ENCODE assay signal across 8 cellular contexts in the genomic region with DNA sequence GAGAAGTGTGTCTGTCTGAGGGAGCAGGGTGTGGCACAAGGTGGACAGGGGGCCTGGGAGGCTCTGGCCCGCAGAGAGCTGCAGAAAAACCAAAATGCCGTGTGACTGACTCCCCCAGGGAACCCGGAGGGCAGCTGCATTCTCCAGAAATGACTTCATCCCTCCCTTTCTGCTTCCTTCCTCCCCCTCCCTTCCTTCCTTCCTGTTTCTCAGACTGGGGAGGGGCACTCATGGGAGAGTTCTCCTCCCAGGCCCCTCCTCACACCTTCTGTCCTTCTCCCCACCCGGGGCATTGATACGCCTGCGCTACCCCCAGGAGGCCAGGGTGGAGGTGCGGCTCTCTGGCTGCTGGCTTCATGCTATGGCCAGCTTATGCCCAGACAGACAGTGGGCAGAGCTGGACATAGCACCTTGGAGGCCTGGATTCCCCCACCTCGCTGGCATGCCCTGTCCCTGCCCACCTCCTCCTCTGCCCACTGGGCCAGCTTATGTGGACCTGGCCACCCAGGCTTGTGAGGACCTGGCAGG. TPM values are rescaled to one million over a fixed set of nuclear protein-coding genes. Genes with fewer than 3 reads are reported as not detected.
DNase-seq lines count a peak whose midpoint lies in the region; ATAC-seq and TF ChIP-seq lines count a peak whose summit lies in the region.

No MANE protein-coding gene starts in this region.

- 50 to 54% methylated on average over 8 of the region's 8 CpGs for WGBS in ectodermal cell, 2 experiments

- no peaks in the 10 kb centered on the region for H3K36me3 ChIP-seq in PC-9 (ENCODE audit: low read depth)
- no peaks in the 10 kb centered on the region for H3K36me3 ChIP-seq in ectodermal cell (ENCODE audit: control insufficient read depth, insufficient read depth, low read length)
- H3K36me3 ChIP-seq in mucosa of stomach (ENCODE audit: control insufficient read depth, insufficient read depth, low read length): no peaks in the 10 kb centered on the region

- H3K27ac ChIP-seq in PC-9 (peak overlapping the region; percentile 74), ectodermal cell (ENCODE audit: insufficient read depth, low read depth, low read length, poor library complexity, severe bottlenecking) (peak overlapping the region; percentile 23)

- H3K27me3 ChIP-seq in PC-9 (ENCODE audit: insufficient read depth, low read depth) (no peaks in the 10 kb centered on the region), ectodermal cell (ENCODE audit: control insufficient read depth, insufficient read depth, low read length, poor library complexity, severe bottlenecking) (no peaks in the 10 kb centered on the region), mucosa of stomach (ENCODE audit: control insufficient read depth, insufficient read depth, low read length) (no peaks in the 10 kb centered on the region)

- H3K9ac ChIP-seq in mucosa of stomach (ENCODE audit: low read length): peak overlapping the region; percentile 39

- peak; percentile 13 for DNase-seq in GF-D8 (lab: John Stamatoyannopoulos, UW)
- peak; percentile 80 to 83 for DNase-seq in PC-9
- no peak for DNase-seq in HuH-7 (ENCODE audit: low spot score)
- no peak for DNase-seq in NCI-H1694 (lab: John Stamatoyannopoulos, UW)
- no peak for DNase-seq in NCI-H2171 treated with DMSO at 0.1 percent for 48 hours (lab: John Stamatoyannopoulos, UW)

- H2AFZ ChIP-seq in PC-9: no peak overlapping the region

- H3K9me2 ChIP-seq in PC-9 (ENCODE audit: insufficient read depth): no peaks in the 10 kb centered on the region

- no peak overlapping the region for H3K4me3 ChIP-seq in PC-9
- H3K4me3 ChIP-seq in ectodermal cell (ENCODE audit: insufficient read depth, low read depth, low read length): no peak overlapping the region
- no peak overlapping the region for H3K4me3 ChIP-seq in mucosa of stomach (ENCODE audit: low read length)

- CTCF ChIA-PET in PC-9 (lab: Charles Lee): interaction anchor here (0.7 to 1.3 kb wide), 2 partner anchors 47 to 355 kb away, joined by 5 to 9 read pairs; no protein-coding TSS in a partner anchor

- POLR2A ChIA-PET in PC-9 (lab: Charles Lee; ENCODE audit: unreplicated experiment): interaction anchor here (0.5 to 0.9 kb wide), 3 partner anchors 63 to 420 kb away, joined by 3 to 7 read pairs (median 6); a partner anchor contains a TSS

- TF ChIP-seq CTCF in PC-9 (conservative IDR thresholded peaks at IDR 0.05): no peak

- no peak for ATAC-seq in GM18520 (IDR thresholded peaks at IDR 0.05; ENCODE audit: unreplicated experiment)

- H4K20me1 ChIP-seq in PC-9 (ENCODE audit: insufficient read depth): no peaks in the 10 kb centered on the region

- no peaks in the 10 kb centered on the region for H3K9me3 ChIP-seq in PC-9 (ENCODE audit: insufficient read depth, low read depth)
- no peaks in the 10 kb centered on the region for H3K9me3 ChIP-seq in ectodermal cell (ENCODE audit: control insufficient read depth, low read length)
- H3K9me3 ChIP-seq in mucosa of stomach (ENCODE audit: control insufficient read depth, low read length): no peaks in the 10 kb centered on the region

- H3K79me2 ChIP-seq in PC-9 (ENCODE audit: low read depth): no peaks in the 10 kb centered on the region

- no TSS peak for BruUV-seq in PC-9 (replicated peaks; lab: Mats Ljungman, UMichigan)

- H3K4me1 ChIP-seq in PC-9 (replicated peaks; ENCODE audit: insufficient read depth) (peaks cover 25% of the 10 kb centered on the region), ectodermal cell (ENCODE audit: control insufficient read depth, insufficient read depth, low read length) (peaks cover 11% of the 10 kb centered on the region), mucosa of stomach (ENCODE audit: control insufficient read depth, insufficient read depth, low read length) (peaks cover 22% of the 10 kb centered on the region)

- H3K4me2 ChIP-seq in PC-9: peak overlapping the region; percentile 54

- intact Hi-C loops in PC-9 (cut with micrococcal nuclease; ENCODE audit: unreplicated experiment): no loop called here

- H3F3A ChIP-seq in PC-9 (ENCODE audit: insufficient read depth, low read depth): peaks cover 11% of the 10 kb centered on the region; the same call in 1 of the 2 replicates

RNA-seq across cellular contexts. Expression of a gene that starts 8.2 kb away (rescaled TPM):
- total RNA-seq in PC-9 (2021): not detected in 2 replicates
- polyA plus RNA-seq in ectodermal cell (2013, experiment 1 of 4): not detected
- 0.21 TPM for polyA plus RNA-seq in ectodermal cell (2013, experiment 2 of 4)
- 0.32 TPM for polyA plus RNA-seq in ectodermal cell (2013, experiment 3 of 4)
- 0.36 TPM for polyA plus RNA-seq in ectodermal cell (2013, experiment 4 of 4)

RNA-seq across cellular contexts. Expression of a gene that starts 37.5 kb away (rescaled TPM):
- 1.4 and 2.5 TPM in 2 replicates for total RNA-seq in PC-9 (2021)
- polyA plus RNA-seq in ectodermal cell (2013, experiment 1 of 4): 2.4 TPM
- 3.1 TPM for polyA plus RNA-seq in ectodermal cell (2013, experiment 2 of 4)
- polyA plus RNA-seq in ectodermal cell (2013, experiment 3 of 4): 3.1 TPM
- polyA plus RNA-seq in ectodermal cell (2013, experiment 4 of 4): 4.2 TPM

Comparison
In these comparisons a context has a peak if more than half of its experiments do, and no peak if none do; other contexts are left out.
1. DNase-seq: peak in GF-D8 (single experiment) and PC-9 (2 of 2); none in HuH-7 (single experiment), NCI-H1694 (single experiment) and NCI-H2171 treated with DMSO at 0.1 percent for 48 hours (single experiment).